12 cellular contexts compared by ENCODE assay signal in the genomic region with DNA sequence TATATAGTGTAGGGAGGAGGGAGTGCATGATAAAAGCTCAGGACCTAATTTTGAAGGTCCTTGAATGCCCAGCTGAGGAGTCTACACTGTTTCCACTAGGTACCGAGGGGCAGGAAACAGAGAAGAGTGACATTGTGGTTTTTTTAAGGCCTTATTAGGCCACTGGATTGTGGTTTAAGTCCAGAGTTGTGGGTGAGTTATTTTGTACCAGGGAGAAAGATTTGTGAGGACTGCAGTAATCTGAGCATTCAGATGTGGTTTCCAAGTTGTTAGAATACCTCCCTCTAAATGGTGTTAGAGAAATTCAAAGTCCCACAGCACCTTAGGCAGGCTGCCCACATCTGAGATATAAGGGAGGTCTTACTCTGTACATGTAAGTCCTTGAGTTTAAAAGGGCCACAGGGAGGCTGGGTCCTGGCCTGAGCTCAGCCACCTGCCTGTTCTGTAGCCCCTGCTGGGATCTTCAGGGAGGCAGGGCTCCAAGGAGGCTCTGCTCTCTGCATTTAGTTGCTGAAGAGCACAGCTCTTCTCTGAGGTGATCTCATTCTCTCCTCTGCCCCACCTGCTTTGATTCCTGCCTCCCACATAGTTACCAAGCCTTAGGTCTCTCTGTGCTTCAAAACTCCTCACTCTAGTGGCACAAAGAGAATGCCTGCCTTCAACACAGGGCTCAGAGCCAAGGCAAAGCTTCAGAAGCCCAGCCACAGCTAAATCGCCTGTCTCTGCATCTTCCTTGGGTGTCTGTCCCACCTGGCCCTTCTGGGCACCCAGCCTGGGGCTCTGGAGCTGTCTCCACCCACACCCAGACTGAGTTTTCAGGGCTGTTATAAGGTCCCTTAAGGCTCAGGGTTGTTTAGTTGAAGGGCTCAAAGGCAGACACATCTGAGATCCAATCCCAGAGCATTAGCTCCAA.
DNase-seq lines count a peak whose midpoint lies in the region; ATAC-seq and TF ChIP-seq lines count a peak whose summit lies in the region.
"Had no signal": no experiment of that assay in that cellular context is flagged by ENCODE, and none has a peak within 500 bp of the region (broad histone marks: within the 10 kb centered on the region; RNA-seq: fewer than 3 reads in every experiment).

No MANE protein-coding gene starts in this region.

- H3K9me3 ChIP-seq in Karpas-422 (ENCODE audit: low read length) (no peaks in the 10 kb centered on the region; the same call in 1 of the 2 replicates), left ventricle myocardium inferior (replicated peaks) (peaks cover 11% of the 10 kb centered on the region), upper lobe of right lung (no peaks in the 10 kb centered on the region), right lobe of liver (peaks cover 0 to 6% (median 0%) of the 10 kb centered on the region in 4 donors)

- H3K27me3 ChIP-seq in Karpas-422 (ENCODE audit: low read length) = no peaks in the 10 kb centered on the region
- H3K27me3 ChIP-seq in left ventricle myocardium inferior (ENCODE audit: low read depth) = no peaks in the 10 kb centered on the region
- H3K27me3 ChIP-seq in upper lobe of right lung = no peaks in the 10 kb centered on the region
- no peaks in the 10 kb centered on the region for H3K27me3 ChIP-seq in right lobe of liver
- H3K27me3 ChIP-seq: heart left ventricle, neural progenitor cell had no signal

- intact Hi-C loops in left ventricle myocardium inferior (cut with micrococcal nuclease) = no loop called here
- intact Hi-C loops in upper lobe of right lung (cut with DNase I) = no loop called here
- intact Hi-C loops in right lobe of liver (cut with DNase I) = no loop called here

- H3K4me1 ChIP-seq in Karpas-422 (ENCODE audit: low read length) (peaks cover 44% of the 10 kb centered on the region), left ventricle myocardium inferior (peaks cover 5% of the 10 kb centered on the region), upper lobe of right lung (no peaks in the 10 kb centered on the region), right lobe of liver (no peaks in the 10 kb centered on the region)
- H3K4me1 ChIP-seq: neural progenitor cell had no signal

- ATAC-seq in GM18498 (IDR thresholded peaks at IDR 0.05; ENCODE audit: unreplicated experiment) (peak; percentile 52), GM21619 (IDR thresholded peaks at IDR 0.05; ENCODE audit: unreplicated experiment) (peak; percentile 47), upper lobe of right lung (no peak), right lobe of liver (no peak)
- ATAC-seq: stimulated activated memory B cell treated with anti-CD40 and anti-IgM and Interleukin-4, amounts not matched to agents 10 μg/mL and 1 μg/mL and 100 μg/mL, for 72 hours had no signal

- DNase-seq in Karpas-422 (no peak), kidney glomerular epithelial cell (lab: John Stamatoyannopoulos, UW) (peak; percentile 10), left ventricle myocardium inferior (no peak), upper lobe of right lung (no peak), NCI-H1436 (lab: John Stamatoyannopoulos, UW) (no peak), right lobe of liver (no peak)
- DNase-seq: CD4-positive, CD25-positive, alpha-beta regulatory T cell; heart left ventricle had no signal

- peak overlapping the region; percentile 49 for H3K9ac ChIP-seq in Karpas-422 (ENCODE audit: low read length)
- H3K9ac ChIP-seq: neural progenitor cell had no signal

- TF ChIP-seq CTCF in left ventricle myocardium inferior (IDR thresholded peaks at IDR 0.05; ENCODE audit: borderline replicate concordance) = no peak
- no peak for TF ChIP-seq CTCF in upper lobe of right lung (IDR thresholded peaks at IDR 0.05)
- TF ChIP-seq CTCF in right lobe of liver (IDR thresholded peaks at IDR 0.05) = no peak

- H3K4me3 ChIP-seq in Karpas-422 (ENCODE audit: low read length) (peak overlapping the region; percentile 12; the same call in 1 of the 2 replicates), left ventricle myocardium inferior (no peak overlapping the region), upper lobe of right lung (no peak overlapping the region), right lobe of liver (no peak overlapping the region)
- H3K4me3 ChIP-seq: heart left ventricle, neural progenitor cell had no signal

- H2AFZ ChIP-seq in Karpas-422 (ENCODE audit: low read length) = peak overlapping the region; percentile 82
- H2AFZ ChIP-seq: neural progenitor cell had no signal

- H3K36me3 ChIP-seq in Karpas-422 (ENCODE audit: insufficient read depth, low read length) (0 out of 2 replicates have a peak, but pooled peaks cover 3% of the 10 kb centered on the region), left ventricle myocardium inferior (no peaks in the 10 kb centered on the region), upper lobe of right lung (no peaks in the 10 kb centered on the region), right lobe of liver (no peaks in the 10 kb centered on the region)
- H3K36me3 ChIP-seq: heart left ventricle, neural progenitor cell had no signal

- H3K79me2 ChIP-seq in Karpas-422 (ENCODE audit: low read length) = no peaks in the 10 kb centered on the region

- no peak for TF ChIP-seq POLR2A in right lobe of liver (IDR thresholded peaks at IDR 0.05)

- no peaks in the 10 kb centered on the region for H3K9me2 ChIP-seq in Karpas-422 (replicated peaks; ENCODE audit: insufficient read depth, low read length)

- WGBS in right lobe of liver (ENCODE audit: insufficient coverage, low coverage, low lambda C conversion rate, missing lambda C conversion rate) = 50% methylated on average over 1 of the region's 2 CpGs

- peak overlapping the region; percentile 62 for H3K4me2 ChIP-seq in Karpas-422 (ENCODE audit: low read depth, low read length, poor library complexity, severe bottlenecking)
- H3K4me2 ChIP-seq: neural progenitor cell had no signal

- no peaks in the 10 kb centered on the region for H4K20me1 ChIP-seq in Karpas-422 (ENCODE audit: insufficient read depth, low read depth, low read length)

- H3K27ac ChIP-seq in Karpas-422 (ENCODE audit: low read length) = peak overlapping the region; percentile 86
- no peak overlapping the region for H3K27ac ChIP-seq in left ventricle myocardium inferior (replicated peaks)
- no peak overlapping the region for H3K27ac ChIP-seq in upper lobe of right lung
- no peak overlapping the region for H3K27ac ChIP-seq in right lobe of liver
- H3K27ac ChIP-seq: heart left ventricle, neural progenitor cell had no signal

Comparison
In these comparisons a context has a peak if more than half of its experiments do, and no peak if none do; other contexts are left out.
1. ATAC-seq: peak in GM18498 (single experiment) and GM21619 (single experiment); none in upper lobe of right lung (single experiment) and right lobe of liver (0 of 4).